16 cellular contexts compared by ENCODE assay signal in the genomic region with DNA sequence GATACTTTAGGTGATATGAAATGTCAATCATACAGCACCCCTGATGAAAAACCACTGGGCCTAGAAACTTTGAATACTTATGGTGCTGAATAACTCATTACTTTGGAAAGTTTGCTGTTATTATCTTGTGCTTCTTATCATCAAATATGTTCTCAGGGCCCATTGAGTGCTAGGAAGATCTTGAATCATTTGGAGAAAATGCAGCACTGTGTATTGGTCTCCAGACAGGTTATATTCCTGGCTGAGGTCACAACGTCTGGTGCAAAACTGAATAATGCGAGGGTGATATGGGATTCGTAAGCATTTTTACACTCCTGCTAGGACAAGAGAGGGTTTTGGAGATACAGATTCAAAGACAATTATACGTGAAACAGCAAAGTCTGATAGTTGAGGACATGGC.
DNase-seq lines count a peak whose midpoint lies in the region; ATAC-seq, FAIRE-seq and TF ChIP-seq lines count a peak whose summit lies in the region.
"Had no signal": no experiment of that assay in that cellular context is flagged by ENCODE, and none has a peak within 500 bp of the region (broad histone marks: within the 10 kb centered on the region; RNA-seq: fewer than 3 reads in every experiment).

No MANE protein-coding gene starts in this region.

- H3K9me3 Mint-ChIP-seq in astrocyte (ENCODE audit: unreplicated experiment) = peaks cover 6% of the 10 kb centered on the region
- peaks cover 5% of the 10 kb centered on the region for H3K9me3 Mint-ChIP-seq in stimulated activated effector memory CD8-positive, alpha-beta T cell treated with anti-CD3 and anti-CD28 coated beads, Interleukin-12 subunit alpha, Interleukin-12 subunit beta, amount 100 ng/mL, for 72 hours

- ATAC-seq in SK-N-SH treated with all-trans-retinoic acid at 6 μM for 48 hours (no peak), GM18505 (IDR thresholded peaks at IDR 0.05; ENCODE audit: unreplicated experiment) (no peak)
- no peak for ATAC-seq in stimulated activated effector memory CD8-positive, alpha-beta T cell treated with anti-CD3 and anti-CD28 coated beads, Interleukin-12 subunit alpha, Interleukin-12 subunit beta, amount 100 ng/mL, for 72 hours
- ATAC-seq: CD8-positive, alpha-beta T cell had no signal

- CTCF ChIA-PET in SK-N-SH (lab: Yijun Ruan, JAX) = no interaction called here

- no peak for FAIRE-seq in astrocyte (lab: Jason Lieb, UNC)
- FAIRE-seq: GM19239 had no signal

- H3K4me3 ChIP-seq in SK-N-SH (ENCODE audit: low read depth in 2 of 2, low read length in 1 of 2) (no peak overlapping the region), astrocyte (ENCODE audit: insufficient read depth, low read depth, low read length) (no peak overlapping the region), tibial artery (no peak overlapping the region), coronary artery (no peak overlapping the region)
- H3K4me3 ChIP-seq: BLaER1, GM23248 had no signal

- H3K9me3 ChIP-seq in SK-N-SH = no peaks in the 10 kb centered on the region
- H3K9me3 ChIP-seq in astrocyte (ENCODE audit: insufficient read depth, low read depth, low read length) = no peaks in the 10 kb centered on the region
- H3K9me3 ChIP-seq in tibial artery = no peaks in the 10 kb centered on the region
- H3K9me3 ChIP-seq: BLaER1 had no signal

- no peak for TF ChIP-seq EP300 in SK-N-SH (IDR thresholded peaks at IDR 0.05; ENCODE audit: borderline replicate concordance in 1 of 2, low read depth in 1 of 2, low read length in 1 of 2)

- H3K4me1 ChIP-seq in SK-N-SH (ENCODE audit: control insufficient read depth in 1 of 2, insufficient read depth in 2 of 2, low read depth in 1 of 2, low read length in 1 of 2) (peaks cover 16 to 46% of the 10 kb centered on the region in 2 experiments; a peak in 3 of 4 replicates), astrocyte (ENCODE audit: insufficient read depth, low read length) (peaks cover 16% of the 10 kb centered on the region), tibial artery (peaks cover 0 to 40% (median 11%) of the 10 kb centered on the region in 4 donors)
- H3K4me1 ChIP-seq: BLaER1 had no signal

- H3K4me2 ChIP-seq in SK-N-SH (no peak overlapping the region), astrocyte (ENCODE audit: low read length) (no peak overlapping the region)
- H3K4me2 ChIP-seq: BLaER1 had no signal

- no peak for TF ChIP-seq CTCF in SK-N-SH (IDR thresholded peaks at IDR 0.05)
- no peak for TF ChIP-seq CTCF in astrocyte (IDR thresholded peaks at IDR 0.05; ENCODE audit: insufficient read depth, low read depth, low read length)
- no peak for TF ChIP-seq CTCF in tibial artery (IDR thresholded peaks at IDR 0.05)
- TF ChIP-seq CTCF in coronary artery (IDR thresholded peaks at IDR 0.05) = no peak

- whole genome bisulfite sequencing in SK-N-SH (ENCODE audit: low lambda C conversion rate) = 95% methylated on average over 4 of the region's 4 CpGs

- peaks cover 29% of the 10 kb centered on the region for H3K4me1 Mint-ChIP-seq in astrocyte (ENCODE audit: low read depth, unreplicated experiment)
- H3K4me1 Mint-ChIP-seq in stimulated activated effector memory CD8-positive, alpha-beta T cell treated with anti-CD3 and anti-CD28 coated beads, Interleukin-12 subunit alpha, Interleukin-12 subunit beta, amount 100 ng/mL, for 72 hours = no peaks in the 10 kb centered on the region

- H3K27me3 ChIP-seq in SK-N-SH (ENCODE audit: insufficient read depth) (no peaks in the 10 kb centered on the region), astrocyte (ENCODE audit: insufficient read depth, low read length) (no peaks in the 10 kb centered on the region), tibial artery (no peaks in the 10 kb centered on the region)
- H3K27me3 ChIP-seq: BLaER1 had no signal

- intact Hi-C loops in tibial artery (cut with DNase I; ENCODE audit: low total_unique reads) = no loop called here

- H3K9ac ChIP-seq in SK-N-SH = no peak overlapping the region
- H3K9ac ChIP-seq in astrocyte (ENCODE audit: low read length) = no peak overlapping the region
- H3K9ac ChIP-seq: BLaER1, GM23248 had no signal

- H3K9me2 ChIP-seq in SK-N-SH = no peaks in the 10 kb centered on the region

- TF ChIP-seq POLR2A in GM18505 (IDR thresholded peaks at IDR 0.05; ENCODE audit: borderline replicate concordance, extremely low read depth, insufficient read depth, insufficient read length) = no peak

- no peak overlapping the region for H3K4me3 Mint-ChIP-seq in astrocyte (ENCODE audit: unreplicated experiment)
- no peak overlapping the region for H3K4me3 Mint-ChIP-seq in stimulated activated effector memory CD8-positive, alpha-beta T cell treated with anti-CD3 and anti-CD28 coated beads, Interleukin-12 subunit alpha, Interleukin-12 subunit beta, amount 100 ng/mL, for 72 hours
- H3K4me3 Mint-ChIP-seq: CD8-positive, alpha-beta T cell had no signal

- 0 out of 4 replicates have a peak overlapping the region, but pooled peaks of 1 of the 2 experiments have one; percentile 68 for H3K27ac ChIP-seq in SK-N-SH (ENCODE audit: low read depth in 2 of 2, low read length in 1 of 2)
- peak overlapping the region; percentile 44 for H3K27ac ChIP-seq in astrocyte (ENCODE audit: low read depth, low read length)
- H3K27ac ChIP-seq in tibial artery = peak overlapping the region; percentile 16 to 47
- H3K27ac ChIP-seq in coronary artery = no peak overlapping the region
- H3K27ac ChIP-seq: 22Rv1, BLaER1 had no signal

- H3K27me3 Mint-ChIP-seq in astrocyte (ENCODE audit: low read depth, unreplicated experiment) = no peaks in the 10 kb centered on the region

- H3K36me3 Mint-ChIP-seq in astrocyte (ENCODE audit: low read depth, unreplicated experiment) = peaks cover 3% of the 10 kb centered on the region
- H3K36me3 Mint-ChIP-seq in stimulated activated effector memory CD8-positive, alpha-beta T cell treated with anti-CD3 and anti-CD28 coated beads, Interleukin-12 subunit alpha, Interleukin-12 subunit beta, amount 100 ng/mL, for 72 hours = no peaks in the 10 kb centered on the region
- H3K36me3 Mint-ChIP-seq: CD8-positive, alpha-beta T cell had no signal

- TF ChIP-seq RAD21 in SK-N-SH (IDR thresholded peaks at IDR 0.05; ENCODE audit: low read length) = no peak

- H4K20me1 ChIP-seq in SK-N-SH (ENCODE audit: insufficient read depth) = no peaks in the 10 kb centered on the region
- H4K20me1 ChIP-seq in astrocyte (ENCODE audit: insufficient read depth, low read length) = no peaks in the 10 kb centered on the region
- H4K20me1 ChIP-seq: BLaER1 had no signal

- POLR2A ChIA-PET in SK-N-SH (lab: Yijun Ruan, JAX) = no interaction called here

- no peak overlapping the region for H3K27ac Mint-ChIP-seq in astrocyte (ENCODE audit: unreplicated experiment)
- H3K27ac Mint-ChIP-seq in stimulated activated effector memory CD8-positive, alpha-beta T cell treated with anti-CD3 and anti-CD28 coated beads, Interleukin-12 subunit alpha, Interleukin-12 subunit beta, amount 100 ng/mL, for 72 hours = no peak overlapping the region
- H3K27ac Mint-ChIP-seq: CD8-positive, alpha-beta T cell had no signal

- peaks cover 18% of the 10 kb centered on the region for H3F3A ChIP-seq in SK-N-SH (replicated peaks; ENCODE audit: insufficient read depth)

- H2AFZ ChIP-seq in SK-N-SH (ENCODE audit: low read depth) (peak overlapping the region; percentile 42; the same call in 1 of the 2 replicates), astrocyte (ENCODE audit: low read depth, low read length) (no peak overlapping the region)
- H2AFZ ChIP-seq: GM23248 had no signal

- H3K79me2 ChIP-seq in SK-N-SH (ENCODE audit: insufficient read depth) = no peaks in the 10 kb centered on the region
- no peaks in the 10 kb centered on the region for H3K79me2 ChIP-seq in astrocyte (ENCODE audit: insufficient read depth, low read length)

- H3K36me3 ChIP-seq in SK-N-SH (replicated peaks in 1 of 2; ENCODE audit: control insufficient read depth in 1 of 2, insufficient read depth in 2 of 2, low read length in 1 of 2) (no peaks in the 10 kb centered on the region), astrocyte (ENCODE audit: insufficient read depth, low read length) (no peaks in the 10 kb centered on the region), tibial artery (no peaks in the 10 kb centered on the region)
- H3K36me3 ChIP-seq: BLaER1 had no signal

- no peak for DNase-seq in SK-N-SH
- DNase-seq in astrocyte (ENCODE audit: low read depth) = peak; percentile 79
- DNase-seq in iris pigment epithelial cell (ENCODE audit: low read depth) = peak; percentile 29
- DNase-seq in tibial artery = no peak
- DNase-seq in coronary artery (ENCODE audit: low spot score) = no peak
- DNase-seq in stimulated activated effector memory CD8-positive, alpha-beta T cell treated with anti-CD3 and anti-CD28 coated beads, Interleukin-12 subunit alpha, Interleukin-12 subunit beta, amount 100 ng/mL, for 72 hours (ENCODE audit: low spot score in 2 of 2) = no peak
- DNase-seq: Calu3; CD8-positive, alpha-beta T cell; DMS79 treated with DMSO at 0.1 percent for 48 hours; GF-D8 had no signal

TF ChIP-seq in SK-N-SH, 30 proteins besides CTCF, POLR2A, EP300 and RAD21 (continues in another document):
- no peak for TF ChIP-seq GATA2 (CRISPR knock-in tag; IDR thresholded peaks at IDR 0.05)
- TF ChIP-seq TAF1 (IDR thresholded peaks at IDR 0.05; ENCODE audit: borderline replicate concordance, low read depth, low read length) = no peak
- no peak for TF ChIP-seq RFX5 (IDR thresholded peaks at IDR 0.05; ENCODE audit: low read length)
- TF ChIP-seq YY1 (IDR thresholded peaks at IDR 0.05; ENCODE audit: low read depth) = no peak
- no peak for TF ChIP-seq FOXJ3 (CRISPR knock-in tag; IDR thresholded peaks at IDR 0.05)
- no peak for TF ChIP-seq EZH2phosphoT487 (IDR thresholded peaks at IDR 0.05; ENCODE audit: borderline replicate concordance, low read depth)

TF ChIP-seq in SK-N-SH treated with all-trans-retinoic acid at 6 μM for 48 hours, 23 proteins besides CTCF, POLR2A, EP300 and RAD21 (continues in another document):
- TF ChIP-seq RARB (CRISPR knock-in tag; IDR thresholded peaks at IDR 0.05) (no peak), ISL1 (CRISPR knock-in tag; IDR thresholded peaks at IDR 0.05) (no peak), ZNF70 (CRISPR knock-in tag; IDR thresholded peaks at IDR 0.05) (no peak), ARNTL (CRISPR knock-in tag; IDR thresholded peaks at IDR 0.05; ENCODE audit: borderline replicate concordance, low read depth) (no peak), TCF4 (CRISPR knock-in tag; IDR thresholded peaks at IDR 0.05; ENCODE audit: borderline replicate concordance) (no peak)
- TF ChIP-seq, protein P1, sequence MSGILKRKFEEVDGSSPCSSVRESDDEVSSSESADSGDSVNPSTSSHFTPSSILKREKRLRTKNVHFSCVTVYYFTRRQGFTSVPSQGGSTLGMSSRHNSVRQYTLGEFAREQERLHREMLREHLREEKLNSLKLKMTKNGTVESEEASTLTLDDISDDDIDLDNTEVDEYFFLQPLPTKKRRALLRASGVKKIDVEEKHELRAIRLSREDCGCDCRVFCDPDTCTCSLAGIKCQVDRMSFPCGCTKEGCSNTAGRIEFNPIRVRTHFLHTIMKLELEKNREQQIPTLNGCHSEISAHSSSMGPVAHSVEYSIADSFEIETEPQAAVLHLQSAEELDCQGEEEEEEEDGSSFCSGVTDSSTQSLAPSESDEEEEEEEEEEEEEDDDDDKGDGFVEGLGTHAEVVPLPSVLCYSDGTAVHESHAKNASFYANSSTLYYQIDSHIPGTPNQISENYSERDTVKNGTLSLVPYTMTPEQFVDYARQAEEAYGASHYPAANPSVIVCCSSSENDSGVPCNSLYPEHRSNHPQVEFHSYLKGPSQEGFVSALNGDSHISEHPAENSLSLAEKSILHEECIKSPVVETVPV (CRISPR knock-in tag; IDR thresholded peaks at IDR 0.05) = no peak

Comparison
In these comparisons a context has a peak if more than half of its experiments do, and no peak if none do; other contexts are left out.
1. DNase-seq: peak in astrocyte (single experiment) and iris pigment epithelial cell (single experiment); none in SK-N-SH (single experiment), tibial artery (0 of 2), coronary artery (single experiment) and stimulated activated effector memory CD8-positive, alpha-beta T cell treated with anti-CD3 and anti-CD28 coated beads, Interleukin-12 subunit alpha, Interleukin-12 subunit beta, amount 100 ng/mL, for 72 hours (0 of 2).
2. H3K27ac ChIP-seq: peak in astrocyte (single experiment) and tibial artery (2 of 2); none in coronary artery (0 of 2).